ENCODE assay signal across 11 cellular contexts in genomic region chr3:71694358-71694999, GRCh38. TPM values are rescaled to one million over a fixed set of nuclear protein-coding genes. Genes with fewer than 3 reads are reported as not detected.
DNase-seq lines count a peak whose midpoint lies in the region; ATAC-seq, FAIRE-seq and TF ChIP-seq lines count a peak whose summit lies in the region.
"Had no signal": no experiment of that assay in that cellular context is flagged by ENCODE, and none has a peak within 500 bp of the region (broad histone marks: within the 10 kb centered on the region; RNA-seq: fewer than 3 reads in every experiment).

No MANE protein-coding gene starts in this region.

- no TSS peak for BruUV-seq in HepG2 (replicated peaks; lab: Mats Ljungman, UMichigan)

- TF ChIP-seq EP300 in HepG2 (IDR thresholded peaks at IDR 0.05; ENCODE audit: low read depth in 2 of 2, low read length in 2 of 2) (no peak), HepG2 (CRISPR knock-in tag; IDR thresholded peaks at IDR 0.05; ENCODE audit: borderline replicate concordance) (no peak)

- H3K4me3 Mint-ChIP-seq in chondrocyte (ENCODE audit: unreplicated experiment) (no peak overlapping the region), endothelial cell (ENCODE audit: unreplicated experiment) (no peak overlapping the region)
- H3K4me3 Mint-ChIP-seq: activated naive CD4-positive, alpha-beta T cell treated with anti-CD3 and anti-CD28 coated beads, Interleukin-2, amount 50 U/mL, for 24 hours had no signal

- TF ChIP-seq CTCF in chondrocyte (IDR thresholded peaks at IDR 0.05) (no peak), HepG2 (CRISPR knock-in tag; IDR thresholded peaks at IDR 0.05) (no peak), thyroid gland (IDR thresholded peaks at IDR 0.05) (no peak), endothelial cell (IDR thresholded peaks at IDR 0.05; ENCODE audit: unreplicated experiment) (no peak)

- H3K9me3 Mint-ChIP-seq in chondrocyte (ENCODE audit: low read depth) (no peaks in the 10 kb centered on the region), endothelial cell (ENCODE audit: unreplicated experiment) (no peaks in the 10 kb centered on the region)
- H3K9me3 Mint-ChIP-seq: activated naive CD4-positive, alpha-beta T cell treated with anti-CD3 and anti-CD28 coated beads, Interleukin-2, amount 50 U/mL, for 24 hours had no signal

- CTCF ChIA-PET in HepG2 (lab: Yijun Ruan, JAX; ENCODE audit: low intra/inter-chr PET ratio, low total read pairs) = no interaction called here

- H4K20me1 ChIP-seq in HepG2 (ENCODE audit: insufficient read depth, low read length) = no peaks in the 10 kb centered on the region

- intact Hi-C loops in HepG2 (cut with micrococcal nuclease; ENCODE audit: unreplicated experiment) (no loop called here), thyroid gland (cut with DNase I) (no loop called here)

- H3K9me3 ChIP-seq in HepG2 (ENCODE audit: low read length) (no peaks in the 10 kb centered on the region), thyroid gland (no peaks in the 10 kb centered on the region)

- no peaks in the 10 kb centered on the region for H3K79me2 ChIP-seq in HepG2 (ENCODE audit: insufficient read depth, low read length)

- H3K4me1 ChIP-seq in HepG2 (ENCODE audit: insufficient read depth, low read length) = peaks cover 29% of the 10 kb centered on the region
- H3K4me1 ChIP-seq in thyroid gland = peaks cover 41 to 58% of the 10 kb centered on the region in 2 donors

- POLR2A ChIA-PET in HepG2 (lab: Yijun Ruan, JAX) = no interaction called here

- H3K36me3 ChIP-seq in HepG2 (replicated peaks in 1 of 2; ENCODE audit: control insufficient read depth in 1 of 2, insufficient read depth in 2 of 2, low read length in 2 of 2) (no peaks in the 10 kb centered on the region), thyroid gland (no peaks in the 10 kb centered on the region)

- H3K27ac Mint-ChIP-seq in chondrocyte (ENCODE audit: unreplicated experiment) (peak overlapping the region; percentile 87), endothelial cell (ENCODE audit: unreplicated experiment) (no peak overlapping the region)
- H3K27ac Mint-ChIP-seq: activated naive CD4-positive, alpha-beta T cell treated with anti-CD3 and anti-CD28 coated beads, Interleukin-2, amount 50 U/mL, for 24 hours had no signal

- DNase-seq in LoVo (ENCODE audit: low spot score) (peak; percentile 27), chondrocyte (ENCODE audit: low spot score) (no peak), HepG2 (ENCODE audit: low spot score) (no peak), thyroid gland (no peak), NCI-H446 (lab: John Stamatoyannopoulos, UW) (no peak), endothelial cell (ENCODE audit: low spot score) (no peak), activated gamma-delta T cell (lab: John Stamatoyannopoulos, UW) (no peak)
- no peak for DNase-seq in activated CD4-positive, alpha-beta T cell treated with anti-CD3 and anti-CD28 coated beads, Interleukin-2, amount 50 U/mL, for 48 hours
- DNase-seq: NCI-H1436 had no signal

- no peak overlapping the region for H3K9ac ChIP-seq in HepG2 (ENCODE audit: insufficient read depth, low read depth, low read length)

- no peak for FAIRE-seq in HepG2 (lab: Jason Lieb, UNC)

- H3K27me3 Mint-ChIP-seq in chondrocyte (ENCODE audit: low read depth) (no peaks in the 10 kb centered on the region), endothelial cell (ENCODE audit: unreplicated experiment) (peaks cover 1% of the 10 kb centered on the region)
- H3K27me3 Mint-ChIP-seq: activated naive CD4-positive, alpha-beta T cell treated with anti-CD3 and anti-CD28 coated beads, Interleukin-2, amount 50 U/mL, for 24 hours had no signal

- H3K4me1 Mint-ChIP-seq in chondrocyte (ENCODE audit: low read depth) (peaks cover 32% of the 10 kb centered on the region), endothelial cell (ENCODE audit: unreplicated experiment) (peaks cover 11% of the 10 kb centered on the region)

- H3K4me2 ChIP-seq in HepG2 (ENCODE audit: low read depth, low read length) = peak overlapping the region; percentile 62

- H3K36me3 Mint-ChIP-seq in chondrocyte (ENCODE audit: low read depth) (no peaks in the 10 kb centered on the region), endothelial cell (ENCODE audit: low read depth, unreplicated experiment) (no peaks in the 10 kb centered on the region)

- TF ChIP-seq POLR2A in HepG2 (IDR thresholded peaks at IDR 0.05; ENCODE audit: insufficient read depth in 1 of 2, low read depth in 2 of 2, low read length in 2 of 2) = no peak
- TF ChIP-seq POLR2A in thyroid gland (IDR thresholded peaks at IDR 0.05) = no peak

- peaks cover 2% of the 10 kb centered on the region in 2 experiments; a peak in 1 of 5 replicates for H3K27me3 ChIP-seq in HepG2 (ENCODE audit: control insufficient read depth in 1 of 2, insufficient read depth in 2 of 2, low read length in 2 of 2)
- H3K27me3 ChIP-seq in thyroid gland = no peaks in the 10 kb centered on the region

- no peak overlapping the region for H3K27ac ChIP-seq in HepG2 (ENCODE audit: extremely low read length, insufficient read depth, low read length)
- peak overlapping the region; percentile 85 to 95 (median 91) for H3K27ac ChIP-seq in thyroid gland

- ATAC-seq in HepG2 = no peak
- ATAC-seq: HCT116 had no signal

- TF ChIP-seq RAD21 in HepG2 (CRISPR knock-in tag; IDR thresholded peaks at IDR 0.05) = no peak

- WGBS in HepG2 (ENCODE audit: low lambda C conversion rate) = 65% methylated on average over 4 of the region's 4 CpGs
- WGBS in thyroid gland, 2 donors = 22 to 38% methylated on average over 4 of the region's 4 CpGs

- in situ Hi-C loops in HepG2 (cut with HindIII; ENCODE audit: extremely low pct_ligation_motif_present, low pct_unique_long_range_greater_than_20kb) = no loop called here

- no peak overlapping the region for H2AFZ ChIP-seq in HepG2 (ENCODE audit: low read length)

- H3K4me3 ChIP-seq in HepG2 (replicated peaks in 1 of 3; ENCODE audit: insufficient read depth in 1 of 3, low read depth in 2 of 3, low read length in 3 of 3) = no peak overlapping the region; a peak in 1 of 6 replicates
- no peak overlapping the region for H3K4me3 ChIP-seq in thyroid gland (replicated peaks in 1 of 3)

TF ChIP-seq in HepG2, 621 proteins besides CTCF, POLR2A, EP300 and RAD21 (continues in another document):
- TF ChIP-seq NFYC (CRISPR knock-in tag; IDR thresholded peaks at IDR 0.05) (no peak), CENPX (CRISPR knock-in tag; IDR thresholded peaks at IDR 0.05) (no peak), NR2F6 (IDR thresholded peaks at IDR 0.05) (no peak), NR2F6 (CRISPR knock-in tag; IDR thresholded peaks at IDR 0.05) (no peak)

RNA-seq across cellular contexts. Expression of gene EIF4E3, which starts 30.7 kb away (rescaled TPM):
- total RNA-seq in chondrocyte (10.6 to 12.4 TPM (median 11.8 TPM) in 3 replicates), HepG2 (2016; rRNA removed; fragmentation: Illumina TruSeq; extraction: Trizol) (0.06 and 0.07 TPM in 2 replicates), thyroid gland (10 to 100 TPM; 18.4 to 26.6 (median 26.0) TPM), endothelial cell (ENCODE audit: unreplicated experiment) (5.2 TPM)
- not detected in 2 replicates for total RNA-seq in HepG2 (2016; cell fraction: cytosol; rRNA removed; fragmentation: Illumina TruSeq; extraction: Trizol; ENCODE audit: low read depth)
- 0.12 TPM in 1 of 2 replicates, not detected in the other for total RNA-seq in HepG2 (2016; cell fraction: insoluble cytoplasmic fraction; rRNA removed; fragmentation: Illumina TruSeq; extraction: Trizol)
- 0.06 and 0.10 TPM in 2 replicates for total RNA-seq in HepG2 (2016; cell fraction: membrane; rRNA removed; fragmentation: Illumina TruSeq; extraction: Trizol)
- not detected in 2 replicates for total RNA-seq in HepG2 (2016; cell fraction: nucleus; rRNA removed; fragmentation: Illumina TruSeq; extraction: Trizol)
- 0.10 and 0.15 TPM in 2 replicates for polyA plus RNA-seq in HepG2 (2011; rRNA removed)
- polyA plus RNA-seq in HepG2 (2011; cell fraction: cytosol; rRNA removed) = 0.07 and 0.18 TPM in 2 replicates
- 0.10 TPM in 2 replicates for polyA plus RNA-seq in HepG2 (2011; cell fraction: nucleus; rRNA removed)
- polyA plus RNA-seq in HepG2 (2012) = 0.08 and 0.12 TPM in 2 replicates
- 0.06 TPM in 1 of 2 replicates, not detected in the other for polyA plus RNA-seq in HepG2 (2016; cell fraction: cytosol; fragmentation: Illumina TruSeq; extraction: Trizol; ENCODE audit: low read depth)
- polyA plus RNA-seq in HepG2 (2016; cell fraction: insoluble cytoplasmic fraction; fragmentation: Illumina TruSeq; extraction: Trizol; ENCODE audit: low read depth) = 0.05 and 0.28 TPM in 2 replicates
- polyA plus RNA-seq in HepG2 (2016; cell fraction: membrane; fragmentation: Illumina TruSeq; extraction: Trizol; ENCODE audit: low read depth) = 0.14 and 0.16 TPM in 2 replicates
- polyA plus RNA-seq in HepG2 (2016; cell fraction: nucleus; fragmentation: Illumina TruSeq; extraction: Trizol; ENCODE audit: insufficient read depth, low read depth) = 0.11 and 0.36 TPM in 2 replicates
- 0.10 and 0.30 TPM in 2 replicates for polyA minus RNA-seq in HepG2 (2011; rRNA and poly(A)+ RNA removed; ENCODE audit: low replicate concordance)
- 0.18 and 0.89 TPM in 2 replicates for polyA minus RNA-seq in HepG2 (2011; cell fraction: cytosol; rRNA and poly(A)+ RNA removed)
- 0.13 and 0.25 TPM in 2 replicates for polyA minus RNA-seq in HepG2 (2011; cell fraction: nucleus; rRNA and poly(A)+ RNA removed)

RNA-seq across cellular contexts. Expression of gene GPR27, which starts 59.2 kb away (rescaled TPM):
- total RNA-seq in chondrocyte (3.5 to 5.8 TPM (median 5.5 TPM) in 3 replicates), HepG2 (2016; rRNA removed; fragmentation: Illumina TruSeq; extraction: Trizol) (not detected in 2 replicates), thyroid gland (10 to 100 TPM in 1 of 4 donors, 1 to 10 TPM in 3; 2.3 to 11.0 (median 5.5) TPM), endothelial cell (ENCODE audit: unreplicated experiment) (0.80 TPM)
- not detected in 2 replicates for total RNA-seq in HepG2 (2016; cell fraction: cytosol; rRNA removed; fragmentation: Illumina TruSeq; extraction: Trizol; ENCODE audit: low read depth)
- total RNA-seq in HepG2 (2016; cell fraction: insoluble cytoplasmic fraction; rRNA removed; fragmentation: Illumina TruSeq; extraction: Trizol) = not detected in 2 replicates
- not detected in 2 replicates for total RNA-seq in HepG2 (2016; cell fraction: membrane; rRNA removed; fragmentation: Illumina TruSeq; extraction: Trizol)
- total RNA-seq in HepG2 (2016; cell fraction: nucleus; rRNA removed; fragmentation: Illumina TruSeq; extraction: Trizol) = not detected in 2 replicates
- polyA plus RNA-seq in HepG2 (2011; rRNA removed) = not detected in 2 replicates
- polyA plus RNA-seq in HepG2 (2011; cell fraction: cytosol; rRNA removed) = not detected in 2 replicates
- polyA plus RNA-seq in HepG2 (2011; cell fraction: nucleus; rRNA removed) = not detected in 2 replicates
- not detected in 2 replicates for polyA plus RNA-seq in HepG2 (2012)
- not detected in 2 replicates for polyA plus RNA-seq in HepG2 (2016; cell fraction: cytosol; fragmentation: Illumina TruSeq; extraction: Trizol; ENCODE audit: low read depth)
- not detected in 2 replicates for polyA plus RNA-seq in HepG2 (2016; cell fraction: insoluble cytoplasmic fraction; fragmentation: Illumina TruSeq; extraction: Trizol; ENCODE audit: low read depth)
- polyA plus RNA-seq in HepG2 (2016; cell fraction: membrane; fragmentation: Illumina TruSeq; extraction: Trizol; ENCODE audit: low read depth) = not detected in 2 replicates
- not detected in 2 replicates for polyA plus RNA-seq in HepG2 (2016; cell fraction: nucleus; fragmentation: Illumina TruSeq; extraction: Trizol; ENCODE audit: insufficient read depth, low read depth)
- not detected in 2 replicates for polyA minus RNA-seq in HepG2 (2011; rRNA and poly(A)+ RNA removed; ENCODE audit: low replicate concordance)
- not detected in 2 replicates for polyA minus RNA-seq in HepG2 (2011; cell fraction: cytosol; rRNA and poly(A)+ RNA removed)
- not detected in 2 replicates for polyA minus RNA-seq in HepG2 (2011; cell fraction: nucleus; rRNA and poly(A)+ RNA removed)
